Comparison of ENCODE assay signal across 8 cellular contexts in the genomic region with DNA sequence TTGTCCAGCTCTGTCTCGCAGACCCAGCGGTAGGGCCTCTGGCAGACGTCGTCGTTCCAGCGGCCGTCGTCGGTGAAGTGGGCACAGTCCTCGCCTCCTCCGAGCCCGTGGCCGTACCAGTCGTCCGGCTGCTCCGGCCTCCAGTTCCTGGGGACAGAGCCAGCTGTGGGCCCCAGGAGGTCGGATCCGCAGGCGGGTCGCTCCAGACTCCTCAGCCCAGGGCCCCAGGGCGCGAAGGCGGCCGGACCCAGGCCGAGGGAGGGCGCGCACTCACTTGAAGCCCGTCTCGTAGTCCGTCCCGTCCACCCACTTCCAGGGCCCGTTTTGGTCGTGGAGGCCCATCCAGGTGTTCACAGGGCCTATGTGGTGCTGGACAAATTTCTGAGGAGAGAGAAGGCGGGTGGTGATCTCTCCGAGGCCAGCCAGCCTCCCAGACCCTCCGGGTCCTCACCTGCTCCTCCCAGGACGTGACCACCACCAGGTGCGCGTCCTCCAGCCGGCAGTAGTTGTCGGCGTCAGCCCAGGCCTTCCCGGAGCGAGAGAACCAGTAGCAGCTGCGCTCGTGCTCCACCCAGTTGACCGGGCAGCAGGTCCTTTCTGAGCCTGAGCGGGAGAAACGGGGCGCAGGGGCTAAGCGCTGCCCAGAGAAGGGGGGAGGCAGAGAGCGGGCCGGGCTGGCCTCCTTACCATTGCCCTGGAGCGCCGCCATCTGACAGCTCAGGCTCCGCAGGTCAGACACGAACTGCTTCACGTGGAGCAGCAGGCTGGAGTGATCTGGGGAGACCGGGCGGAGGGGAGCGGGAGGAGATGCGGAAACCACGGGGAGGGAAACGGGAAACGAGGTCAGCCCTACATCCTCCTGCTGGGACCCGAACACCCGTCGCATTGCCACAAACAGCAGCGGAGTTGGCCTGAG. TPM values are rescaled to one million over a fixed set of nuclear protein-coding genes. Genes with fewer than 3 reads are reported as not detected.
A peak's percentile ranks its signal among the peaks of the same experiment; 100 is the strongest.
DNase-seq lines count a peak whose midpoint lies in the region; ATAC-seq and TF ChIP-seq lines count a peak whose summit lies in the region.

No MANE protein-coding gene starts in this region.

- TF ChIP-seq RAD21 in neural cell (conservative IDR thresholded peaks at IDR 0.05), result no peak

- H3K9me3 ChIP-seq in GM23248 (ENCODE audit: low read depth), result no peaks in the 10 kb centered on the region
- no peaks in the 10 kb centered on the region for H3K9me3 ChIP-seq in neural cell (ENCODE audit: low read length)
- no peaks in the 10 kb centered on the region for H3K9me3 ChIP-seq in transverse colon

- H3K4me1 ChIP-seq in GM23248 (ENCODE audit: insufficient read depth) (0 out of 2 replicates have a peak, but pooled peaks cover 5% of the 10 kb centered on the region), transverse colon (peaks cover 3 to 15% (median 14%) of the 10 kb centered on the region in 4 donors)

- ATAC-seq in HG03521 (IDR thresholded peaks at IDR 0.05; ENCODE audit: unreplicated experiment), result no peak

- H3K27me3 ChIP-seq in GM23248 (replicated peaks; ENCODE audit: insufficient read depth), result no peaks in the 10 kb centered on the region
- no peaks in the 10 kb centered on the region for H3K27me3 ChIP-seq in neural cell (ENCODE audit: insufficient read depth, low read depth, low read length)
- peaks cover 16% of the 10 kb centered on the region for H3K27me3 ChIP-seq in transverse colon

- no peaks in the 10 kb centered on the region for H3K36me3 ChIP-seq in GM23248 (ENCODE audit: low read depth)
- no peaks in the 10 kb centered on the region for H3K36me3 ChIP-seq in neural cell (ENCODE audit: insufficient read depth, low read length)
- H3K36me3 ChIP-seq in transverse colon, result no peaks in the 10 kb centered on the region

- intact Hi-C loops in transverse colon (cut with DNase I; ENCODE audit: low total_unique reads), result loop anchor here (5.0 kb wide), 1 partner anchor 267 kb away; no protein-coding TSS in a partner anchor

- TF ChIP-seq EP300 in neural cell (conservative IDR thresholded peaks at IDR 0.05; ENCODE audit: poor library complexity, severe bottlenecking), result no peak
- no peak for TF ChIP-seq EP300 in transverse colon (IDR thresholded peaks at IDR 0.05; ENCODE audit: low read depth)

- WGBS in GM23248 (ENCODE audit: low coverage in 1 of 2, low lambda C conversion rate in 2 of 2, missing lambda C conversion rate in 2 of 2), 2 experiments, result 61 to 70% methylated on average over 49 to 69 of the region's 69 CpGs
- WGBS in transverse colon (ENCODE audit: low coverage in 1 of 2), 2 donors, result 72% methylated on average over 50 of the region's 69 CpGs; no CpG with 5 or more reads in 1 of the 2 donors

- in situ Hi-C loops in GM23248 (cut with MboI) (no loop called here), transverse colon (cut with MboI; ENCODE audit: low pct_ligation_motif_present in 1 of 4, low pct_unique_long_range_greater_than_20kb in 1 of 4, low sequenced_read_pairs in 3 of 4) (loop anchor here in 1 of 4 donors (25.0 kb wide), 1 partner anchor 262 kb away; no protein-coding TSS in a partner anchor)

- TF ChIP-seq CTCF in neural cell (IDR thresholded peaks at IDR 0.05; ENCODE audit: poor library complexity, severe bottlenecking) (peak; percentile 9), transverse colon (IDR thresholded peaks at IDR 0.05) (no peak)

- peak; percentile 51 for DNase-seq in GM23248
- DNase-seq in activated CD4-positive, alpha-beta T cell treated with anti-CD3 and anti-CD28 coated beads, Interleukin-2, amount 50 U/mL, for 24 hours (ENCODE audit: low read depth in 1 of 2, low spot score in 1 of 2), result peak; percentile 18 to 19
- peak; percentile 50 to 78 for DNase-seq in erythroblast (lab: John Stamatoyannopoulos, UW)
- peak; percentile 50 for DNase-seq in transverse colon
- DNase-seq in NCI-H2081 (lab: John Stamatoyannopoulos, UW), result no peak
- DNase-seq in COR-L47 (lab: John Stamatoyannopoulos, UW), result no peak

- H3K9me2 ChIP-seq in GM23248 (ENCODE audit: insufficient read depth) (no peaks in the 10 kb centered on the region), neural cell (ENCODE audit: insufficient read depth, low read length) (no peaks in the 10 kb centered on the region)

- H3F3A ChIP-seq in GM23248 (ENCODE audit: insufficient read depth), result no peaks in the 10 kb centered on the region
- H3F3A ChIP-seq in neural cell (ENCODE audit: insufficient read depth, low read length, poor library complexity, severe bottlenecking), result no peaks in the 10 kb centered on the region

- H3K4me2 ChIP-seq in GM23248 (ENCODE audit: unreplicated experiment) (no peak overlapping the region), neural cell (ENCODE audit: low read length) (no peak overlapping the region)

- H3K79me2 ChIP-seq in GM23248 (ENCODE audit: insufficient read depth) (no peaks in the 10 kb centered on the region), neural cell (replicated peaks; ENCODE audit: insufficient read depth, low read length) (peaks cover 5% of the 10 kb centered on the region)

- no peak overlapping the region for H3K9ac ChIP-seq in GM23248
- no peak overlapping the region for H3K9ac ChIP-seq in neural cell (ENCODE audit: low read length)

- H3K27ac ChIP-seq in GM23248 (no peak overlapping the region), neural cell (ENCODE audit: low read length) (no peak overlapping the region), transverse colon (no peak overlapping the region)

- H2AFZ ChIP-seq in GM23248, result no peak overlapping the region
- no peak overlapping the region for H2AFZ ChIP-seq in neural cell (ENCODE audit: low read depth, low read length)

- H3K4me3 ChIP-seq in GM23248 (no peak overlapping the region), neural cell (ENCODE audit: low read length) (peak overlapping the region; percentile 82), transverse colon (no peak overlapping the region)

- TF ChIP-seq POLR2A in erythroblast (IDR thresholded peaks at IDR 0.05; ENCODE audit: low read length) (no peak), transverse colon (IDR thresholded peaks at IDR 0.05) (no peak)

- H4K20me1 ChIP-seq in GM23248 (ENCODE audit: insufficient read depth) (no peaks in the 10 kb centered on the region), neural cell (ENCODE audit: insufficient read depth) (no peaks in the 10 kb centered on the region)

TF ChIP-seq in neural cell, 6 proteins besides CTCF, POLR2A, EP300 and RAD21:
- TF ChIP-seq REST (IDR thresholded peaks at IDR 0.05; ENCODE audit: borderline replicate concordance) (no peak), POLR2AphosphoS5 (IDR thresholded peaks at IDR 0.05) (no peak), MXI1 (conservative IDR thresholded peaks at IDR 0.05; ENCODE audit: poor library complexity, severe bottlenecking) (no peak), EZH2 (IDR thresholded peaks at IDR 0.05; ENCODE audit: borderline replicate concordance, insufficient read depth, low read length, poor library complexity, severe bottlenecking) (no peak), TAF1 (IDR thresholded peaks at IDR 0.05; ENCODE audit: low read depth) (no peak), SMC3 (conservative IDR thresholded peaks at IDR 0.05; ENCODE audit: poor library complexity) (no peak)

RNA-seq across cellular contexts. Expression of gene ASGR1, which starts 5.2 kb away (rescaled TPM):
- 0.97 TPM in 1 of 2 replicates, not detected in the other for total RNA-seq in GM23248 (2014; rRNA removed; shearing (Covaris generic))
- polyA plus RNA-seq in GM23248 (2016; fragmentation: Nextera tagmentation; extraction: Ambion mirVana) (0.63 and 0.75 TPM in 2 replicates), neural cell (75.6 and 80.2 TPM in 2 replicates)
- 24.5 and 34.3 TPM in 2 replicates for polyA minus RNA-seq in neural cell
- total RNA-seq in transverse colon, result under 1 TPM in 2 of 4 donors, not detected in 2; 0.48 to 0.82 TPM

RNA-seq across cellular contexts. Expression of gene DLG4, which starts 45.7 kb away (rescaled TPM):
- total RNA-seq in GM23248 (2014; rRNA removed; shearing (Covaris generic)), result 13.1 and 23.8 TPM in 2 replicates
- polyA plus RNA-seq in GM23248 (2016; fragmentation: Nextera tagmentation; extraction: Ambion mirVana) (1.3 and 1.9 TPM in 2 replicates), neural cell (126 and 145 TPM in 2 replicates)
- 124 and 136 TPM in 2 replicates for polyA minus RNA-seq in neural cell
- total RNA-seq in transverse colon, result 10 to 100 TPM in 1 of 4 donors, 1 to 10 TPM in 3; 2.4 to 15.7 (median 6.1) TPM

RNA-seq across cellular contexts. Expression of gene ACADVL, which starts 45.8 kb away (rescaled TPM):
- 453 and 600 TPM in 2 replicates for total RNA-seq in GM23248 (2014; rRNA removed; shearing (Covaris generic))
- polyA plus RNA-seq in GM23248 (2016; fragmentation: Nextera tagmentation; extraction: Ambion mirVana) (386 and 441 TPM in 2 replicates), neural cell (397 and 483 TPM in 2 replicates)
- 81.0 and 90.6 TPM in 2 replicates for polyA minus RNA-seq in neural cell
- 1,000 to 10,000 TPM in 3 of 4 donors, 100 to 1,000 TPM in 1; 877 to 3,047 (median 1,981) TPM for total RNA-seq in transverse colon

RNA-seq across cellular contexts. Expression of gene ASGR2, which starts 59.3 kb away (rescaled TPM):
- not detected in 2 replicates for total RNA-seq in GM23248 (2014; rRNA removed; shearing (Covaris generic))
- not detected in 2 replicates for polyA plus RNA-seq in GM23248 (2016; fragmentation: Nextera tagmentation; extraction: Ambion mirVana)
- not detected in 2 replicates for polyA plus RNA-seq in neural cell
- not detected in 2 replicates for polyA minus RNA-seq in neural cell
- under 1 TPM in 1 of 4 donors, not detected in 3; 0.32 TPM for total RNA-seq in transverse colon

Comparison
In these comparisons a context has a peak if more than half of its experiments do, and no peak if none do; other contexts are left out.
1. DNase-seq: peak in GM23248 (single experiment), activated CD4-positive, alpha-beta T cell treated with anti-CD3 and anti-CD28 coated beads, Interleukin-2, amount 50 U/mL, for 24 hours (2 of 2), erythroblast (2 of 2) and transverse colon (single experiment); none in NCI-H2081 (0 of 2) and COR-L47 (single experiment).